11 cellular contexts compared by ENCODE assay signal in the genomic region with DNA sequence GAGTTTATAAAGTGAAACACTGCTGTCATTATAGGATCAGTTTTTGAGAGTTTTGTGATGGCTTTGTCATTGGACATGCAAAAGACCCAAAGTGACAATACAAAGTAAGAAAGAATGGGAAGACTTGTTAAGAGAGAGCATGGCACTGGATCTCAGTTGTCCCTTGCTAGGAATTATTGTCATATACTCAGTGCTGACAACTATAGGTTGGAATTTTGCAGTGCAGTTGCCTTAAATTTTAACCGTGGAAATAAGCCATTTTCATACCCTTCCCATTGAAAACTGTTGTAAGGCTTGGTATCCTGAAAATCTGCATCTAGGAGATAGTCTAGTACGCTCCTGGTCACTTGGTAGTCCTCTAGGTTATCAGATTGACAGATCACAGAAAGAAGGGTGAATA.
DNase-seq lines count a peak whose midpoint lies in the region; ATAC-seq and TF ChIP-seq lines count a peak whose summit lies in the region.
"Had no signal": no experiment of that assay in that cellular context is flagged by ENCODE, and none has a peak within 500 bp of the region (broad histone marks: within the 10 kb centered on the region; RNA-seq: fewer than 3 reads in every experiment).

No MANE protein-coding gene starts in this region.

- no peak overlapping the region for H3K4me2 ChIP-seq in hepatocyte

- H3K27me3 Mint-ChIP-seq in activated naive CD4-positive, alpha-beta T cell treated with anti-CD3 and anti-CD28 coated beads, Interleukin-2, amount 10 ng/mL, durations not matched to agents 7 days and 5 days, result peaks cover 14% of the 10 kb centered on the region

- POLR2A ChIA-PET in HEK293T (lab: Yijun Ruan, JAX), result no interaction called here

- CTCF ChIA-PET in HEK293T (lab: Yijun Ruan, JAX), result no interaction called here
- CTCF ChIA-PET in activated naive CD4-positive, alpha-beta T cell treated with anti-CD3 and anti-CD28 coated beads, Interleukin-2, amount 10 ng/mL, durations not matched to agents 7 days and 5 days (lab: Charles Lee), result no interaction called here

- H3K9me3 ChIP-seq in hepatocyte (ENCODE audit: low read depth), result no peaks in the 10 kb centered on the region

- no peak overlapping the region for H3K4me3 ChIP-seq in WI38 (ENCODE audit: low read depth, low read length)
- H3K4me3 ChIP-seq in hepatocyte, result no peak overlapping the region

- no peak overlapping the region for H2AFZ ChIP-seq in hepatocyte

- H3K27ac Mint-ChIP-seq in activated naive CD4-positive, alpha-beta T cell treated with anti-CD3 and anti-CD28 coated beads, Interleukin-2, amount 10 ng/mL, durations not matched to agents 7 days and 5 days, result no peak overlapping the region
- H3K27ac Mint-ChIP-seq: activated naive CD4-positive, alpha-beta T cell treated with anti-CD3 and anti-CD28 coated beads, Interleukin-2, amount 50 U/mL, for 72 hours had no signal

- DNase-seq in HEK293T (ENCODE audit: extremely low spot score) (peak; percentile 11), hepatocyte (ENCODE audit: low spot score) (no peak), globus pallidus (ENCODE audit: low spot score) (no peak), NCI-H2171 (lab: John Stamatoyannopoulos, UW) (no peak)
- DNase-seq in activated naive CD4-positive, alpha-beta T cell treated with anti-CD3 and anti-CD28 coated beads, Interleukin-2, amount 10 ng/mL, durations not matched to agents 7 days and 5 days, result no peak
- DNase-seq: NCI-H2081, T1000 had no signal

- peak; percentile 61 for TF ChIP-seq CTCF in 22Rv1 (IDR thresholded peaks at IDR 0.05)
- TF ChIP-seq CTCF in WI38 (IDR thresholded peaks at IDR 0.05; ENCODE audit: low read depth, low read length), result 0 out of 2 replicates have a peak, but pooled peaks have one; percentile 28
- TF ChIP-seq CTCF in hepatocyte (IDR thresholded peaks at IDR 0.05; ENCODE audit: poor library complexity), result peak; percentile 41

- no peak overlapping the region for H3K4me3 Mint-ChIP-seq in activated naive CD4-positive, alpha-beta T cell treated with anti-CD3 and anti-CD28 coated beads, Interleukin-2, amount 10 ng/mL, durations not matched to agents 7 days and 5 days

- no peaks in the 10 kb centered on the region for H4K20me1 ChIP-seq in hepatocyte (ENCODE audit: insufficient read depth, poor library complexity, severe bottlenecking)

- H3K79me2 ChIP-seq in hepatocyte, result no peaks in the 10 kb centered on the region

- H3K36me3 Mint-ChIP-seq in activated naive CD4-positive, alpha-beta T cell treated with anti-CD3 and anti-CD28 coated beads, Interleukin-2, amount 10 ng/mL, durations not matched to agents 7 days and 5 days, result no peaks in the 10 kb centered on the region
- H3K36me3 Mint-ChIP-seq: activated naive CD4-positive, alpha-beta T cell treated with anti-CD3 and anti-CD28 coated beads, Interleukin-2, amount 50 U/mL, for 72 hours had no signal

- no peaks in the 10 kb centered on the region for H3K36me3 ChIP-seq in hepatocyte (replicated peaks; ENCODE audit: insufficient read depth, low read depth)

- no peak for ATAC-seq in GM19035 (IDR thresholded peaks at IDR 0.05; ENCODE audit: unreplicated experiment)
- ATAC-seq: activated naive CD4-positive, alpha-beta T cell treated with anti-CD3 and anti-CD28 coated beads, Interleukin-2, amount 50 U/mL, for 72 hours had no signal

- H3K27me3 ChIP-seq in hepatocyte, result no peaks in the 10 kb centered on the region

- peaks cover 4% of the 10 kb centered on the region for H3K4me1 Mint-ChIP-seq in activated naive CD4-positive, alpha-beta T cell treated with anti-CD3 and anti-CD28 coated beads, Interleukin-2, amount 10 ng/mL, durations not matched to agents 7 days and 5 days

- no peaks in the 10 kb centered on the region for H3K4me1 ChIP-seq in hepatocyte (ENCODE audit: insufficient read depth)

- no peaks in the 10 kb centered on the region for H3K9me3 Mint-ChIP-seq in activated naive CD4-positive, alpha-beta T cell treated with anti-CD3 and anti-CD28 coated beads, Interleukin-2, amount 10 ng/mL, durations not matched to agents 7 days and 5 days
- H3K9me3 Mint-ChIP-seq: activated naive CD4-positive, alpha-beta T cell treated with anti-CD3 and anti-CD28 coated beads, Interleukin-2, amount 50 U/mL, for 72 hours had no signal

- H3K9me2 ChIP-seq in hepatocyte (replicated peaks; ENCODE audit: insufficient read depth), result no peaks in the 10 kb centered on the region

- 51% methylated on average over 2 of the region's 2 CpGs for WGBS in hepatocyte (ENCODE audit: low lambda C conversion rate, missing lambda C conversion rate)

- H3K27ac ChIP-seq in 22Rv1 (no peak overlapping the region), hepatocyte (no peak overlapping the region)

TF ChIP-seq in HEK293T, 16 proteins besides CTCF, POLR2A, EP300 and RAD21:
- no peak for TF ChIP-seq TARDBP (IDR thresholded peaks at IDR 0.05)
- TF ChIP-seq BHLHE40 (IDR thresholded peaks at IDR 0.05; ENCODE audit: borderline replicate concordance), result no peak
- no peak for TF ChIP-seq L3MBTL2 (conservative IDR thresholded peaks at IDR 0.05)
- no peak for TF ChIP-seq SP1 (IDR thresholded peaks at IDR 0.05)
- TF ChIP-seq, protein P1, sequence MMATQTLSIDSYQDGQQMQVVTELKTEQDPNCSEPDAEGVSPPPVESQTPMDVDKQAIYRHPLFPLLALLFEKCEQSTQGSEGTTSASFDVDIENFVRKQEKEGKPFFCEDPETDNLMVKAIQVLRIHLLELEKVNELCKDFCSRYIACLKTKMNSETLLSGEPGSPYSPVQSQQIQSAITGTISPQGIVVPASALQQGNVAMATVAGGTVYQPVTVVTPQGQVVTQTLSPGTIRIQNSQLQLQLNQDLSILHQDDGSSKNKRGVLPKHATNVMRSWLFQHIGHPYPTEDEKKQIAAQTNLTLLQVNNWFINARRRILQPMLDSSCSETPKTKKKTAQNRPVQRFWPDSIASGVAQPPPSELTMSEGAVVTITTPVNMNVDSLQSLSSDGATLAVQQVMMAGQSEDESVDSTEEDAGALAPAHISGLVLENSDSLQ (IDR thresholded peaks at IDR 0.05), result no peak
- TF ChIP-seq ZNF384 (IDR thresholded peaks at IDR 0.05), result no peak
